9 cellular contexts compared by ENCODE assay signal in genomic region chr1:220880367-220880680, GRCh38. TPM values are rescaled to one million over a fixed set of nuclear protein-coding genes. Genes with fewer than 3 reads are reported as not detected.
DNase-seq lines count a peak whose midpoint lies in the region; ATAC-seq and TF ChIP-seq lines count a peak whose summit lies in the region.
"Had no signal": no experiment of that assay in that cellular context is flagged by ENCODE, and none has a peak within 500 bp of the region (broad histone marks: within the 10 kb centered on the region; RNA-seq: fewer than 3 reads in every experiment).

No MANE protein-coding gene starts in this region.

- H3K27me3 ChIP-seq in lung (ENCODE audit: control insufficient read depth, insufficient read depth) (no peaks in the 10 kb centered on the region), thoracic aorta (replicated peaks; ENCODE audit: insufficient read depth) (no peaks in the 10 kb centered on the region)

- 10 to 11% methylated on average over 9 of the region's 9 CpGs for WGBS in lung, 2 donors

- H3K4me3 ChIP-seq in astrocyte of the spinal cord (ENCODE audit: low read depth, low read length) (peak overlapping the region; percentile 67), lung (peak overlapping the region; percentile 83), thoracic aorta (peak overlapping the region; percentile 89)

- no peak for DNase-seq in activated CD8-positive, alpha-beta memory T cell treated with anti-CD3 and anti-CD28 coated beads, Interleukin-2, amount 10 ng/mL, durations not matched to agents 7 days and 5 days
- DNase-seq in activated CD8-positive, alpha-beta memory T cell treated with anti-CD3 and anti-CD28 coated beads, Interleukin-2, amount 50 U/mL, for 48 hours = no peak
- peak; percentile 21 for DNase-seq in astrocyte of the spinal cord (ENCODE audit: low read depth, low spot score)
- DNase-seq in lung (ENCODE audit: low spot score) = no peak
- DNase-seq in thoracic aorta (ENCODE audit: low spot score) = no peak
- no peak for DNase-seq in ACHN
- DNase-seq in C1 segment of cervical spinal cord (lab: John Stamatoyannopoulos, UW) = no peak
- no peak for DNase-seq in NCI-H2196 (lab: John Stamatoyannopoulos, UW; ENCODE audit: unreplicated experiment)
- DNase-seq: cortex of kidney had no signal

- H3K4me1 ChIP-seq in lung (ENCODE audit: control insufficient read depth in 2 of 2, insufficient read depth in 2 of 2, low read length in 2 of 2) (peaks cover 0 to 13% of the 10 kb centered on the region in 2 donors), thoracic aorta (ENCODE audit: control insufficient read depth in 1 of 2, low read depth in 2 of 2) (peaks cover 0 to 23% of the 10 kb centered on the region in 2 donors)

- H3K9me3 Mint-ChIP-seq in activated CD8-positive, alpha-beta memory T cell treated with anti-CD3 and anti-CD28 coated beads, Interleukin-2, amount 10 ng/mL, durations not matched to agents 7 days and 5 days (ENCODE audit: low read depth) = no peaks in the 10 kb centered on the region

- no peak for TF ChIP-seq CTCF in astrocyte of the spinal cord (IDR thresholded peaks at IDR 0.05; ENCODE audit: low read depth, low read length)
- no peak for TF ChIP-seq CTCF in lung (IDR thresholded peaks at IDR 0.05; ENCODE audit: control extremely low read depth, extremely low read depth)
- no peak for TF ChIP-seq CTCF in thoracic aorta (IDR thresholded peaks at IDR 0.05)

- H3K36me3 ChIP-seq in lung (ENCODE audit: control insufficient read depth in 2 of 2, insufficient read depth in 2 of 2, low read length in 2 of 2) (peaks cover 3 to 14% of the 10 kb centered on the region in 2 donors), thoracic aorta (peaks cover 10% of the 10 kb centered on the region)

- H3K27ac Mint-ChIP-seq in activated CD8-positive, alpha-beta memory T cell treated with anti-CD3 and anti-CD28 coated beads, Interleukin-2, amount 10 ng/mL, durations not matched to agents 7 days and 5 days = no peak overlapping the region

- peaks cover 73% of the 10 kb centered on the region for H3K27me3 Mint-ChIP-seq in activated CD8-positive, alpha-beta memory T cell treated with anti-CD3 and anti-CD28 coated beads, Interleukin-2, amount 10 ng/mL, durations not matched to agents 7 days and 5 days

- in situ Hi-C loops in astrocyte of the spinal cord (cut with HindIII; ENCODE audit: low sequenced_read_pairs) = no loop called here
- in situ Hi-C loops in ACHN (cut with HindIII; ENCODE audit: low pct_ligation_motif_present, low pct_unique_long_range_greater_than_20kb, low sequenced_read_pairs) = no loop called here

- CTCF ChIA-PET in activated CD8-positive, alpha-beta memory T cell treated with anti-CD3 and anti-CD28 coated beads, Interleukin-2, amount 10 ng/mL, durations not matched to agents 7 days and 5 days (lab: Charles Lee) = no interaction called here

- H3K9me3 ChIP-seq in lung (ENCODE audit: control insufficient read depth in 2 of 2, insufficient read depth in 1 of 2, low read length in 1 of 2) (peaks cover 0 to 3% of the 10 kb centered on the region in 2 donors), thoracic aorta (no peaks in the 10 kb centered on the region)

- H3K36me3 Mint-ChIP-seq in activated CD8-positive, alpha-beta memory T cell treated with anti-CD3 and anti-CD28 coated beads, Interleukin-2, amount 10 ng/mL, durations not matched to agents 7 days and 5 days = no peaks in the 10 kb centered on the region

- no peak for ATAC-seq in activated CD8-positive, alpha-beta memory T cell treated with anti-CD3 and anti-CD28 coated beads, Interleukin-2, amount 10 ng/mL, durations not matched to agents 7 days and 5 days
- no peak for ATAC-seq in lung (ENCODE audit: insufficient read depth, low FRiP score)
- ATAC-seq in thoracic aorta (ENCODE audit: insufficient number of reproducible peaks, low FRiP score, low read depth) = no peak

- peaks cover 32% of the 10 kb centered on the region for H3K4me1 Mint-ChIP-seq in activated CD8-positive, alpha-beta memory T cell treated with anti-CD3 and anti-CD28 coated beads, Interleukin-2, amount 10 ng/mL, durations not matched to agents 7 days and 5 days

- H3K27ac ChIP-seq in lung (ENCODE audit: low read depth in 1 of 2, low read length in 1 of 2) (peak overlapping the region; percentile 80 to 91), thoracic aorta (peak overlapping the region; percentile 81)

- peak overlapping the region; percentile 30 for H3K4me3 Mint-ChIP-seq in activated CD8-positive, alpha-beta memory T cell treated with anti-CD3 and anti-CD28 coated beads, Interleukin-2, amount 10 ng/mL, durations not matched to agents 7 days and 5 days

RNA-seq across cellular contexts. Expression of gene HLX, which starts 1.1 kb away (rescaled TPM):
- total RNA-seq in activated CD8-positive, alpha-beta memory T cell treated with anti-CD3 and anti-CD28 coated beads, Interleukin-2, amount 10 ng/mL, durations not matched to agents 7 days and 5 days = under 1 TPM in 1 of 2 experiments, not detected in 1; 0.77 TPM
- total RNA-seq in lung (10 to 100 TPM; 20.9 to 36.7 TPM), thoracic aorta (10 to 100 TPM; 11.0 to 33.5 TPM)
- polyA plus RNA-seq in lung = 10 to 100 TPM; 14.8 to 30.5 TPM

Comparison
In these comparisons a context has a peak if more than half of its experiments do, and no peak if none do; other contexts are left out.
1. RNA of gene HLX, which starts 1.1 kb away (total RNA-seq): 20.9 to 36.7 TPM in lung and 11.0 to 33.5 TPM in thoracic aorta; 0.77 TPM in activated CD8-positive, alpha-beta memory T cell treated with anti-CD3 and anti-CD28 coated beads, Interleukin-2, amount 10 ng/mL, durations not matched to agents 7 days and 5 days; every median in the first group is over 4 times any median in the second.
2. Peak in every context shown above with its lines, with median percentiles within 50 percentile points of each other: H3K4me3 ChIP-seq.